Comparison of ENCODE assay signal across 9 cellular contexts in the genomic region with DNA sequence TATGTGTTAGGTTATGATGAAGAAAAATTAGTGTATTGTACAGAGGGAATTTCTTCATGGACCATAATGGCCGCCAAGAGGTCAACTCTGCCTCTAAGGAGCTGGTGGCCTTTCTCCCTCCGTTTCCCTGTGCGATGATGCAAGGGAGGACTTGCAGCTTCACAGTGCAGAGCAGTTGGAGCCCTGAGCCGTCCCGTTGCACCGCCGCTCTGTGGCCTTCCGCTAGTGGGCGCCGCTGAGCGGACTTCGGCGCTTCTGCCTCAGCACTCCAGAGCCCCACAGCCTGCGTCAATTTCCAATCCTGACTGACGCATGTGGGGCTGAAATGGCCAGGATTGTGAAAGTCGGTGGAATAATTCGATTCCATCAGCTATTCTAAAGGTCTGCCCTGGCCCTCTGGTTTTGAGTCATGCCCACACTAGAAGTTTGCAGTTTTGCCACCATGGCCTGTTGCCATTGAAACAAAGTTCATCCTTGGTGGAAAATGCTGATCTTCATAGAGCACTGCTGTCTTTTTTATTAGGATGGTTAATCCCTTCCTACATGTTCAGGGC. TPM values are rescaled to one million over a fixed set of nuclear protein-coding genes. Genes with fewer than 3 reads are reported as not detected.
DNase-seq lines count a peak whose midpoint lies in the region; ATAC-seq and TF ChIP-seq lines count a peak whose summit lies in the region.
"Had no signal": no experiment of that assay in that cellular context is flagged by ENCODE, and none has a peak within 500 bp of the region (broad histone marks: within the 10 kb centered on the region; RNA-seq: fewer than 3 reads in every experiment).

No MANE protein-coding gene starts in this region.

- 89 to 91% methylated on average over 17 of the region's 17 CpGs for WGBS in GM23248 (ENCODE audit: low coverage in 1 of 2, low lambda C conversion rate in 2 of 2, missing lambda C conversion rate in 2 of 2), 2 experiments

- H3K36me3 ChIP-seq in neural progenitor cell (no peaks in the 10 kb centered on the region), GM23248 (ENCODE audit: low read depth) (no peaks in the 10 kb centered on the region)

- no peaks in the 10 kb centered on the region for H3K36me3 Mint-ChIP-seq in activated CD4-positive, alpha-beta T cell treated with anti-CD3 and anti-CD28 coated beads for 36 hours (ENCODE audit: low read depth)
- H3K36me3 Mint-ChIP-seq in neural progenitor cell = no peaks in the 10 kb centered on the region

- POLR2A ChIA-PET in activated CD4-positive, alpha-beta T cell treated with anti-CD3 and anti-CD28 coated beads for 36 hours (lab: Charles Lee) = no interaction called here

- TF ChIP-seq POLR2A in erythroblast (IDR thresholded peaks at IDR 0.05; ENCODE audit: low read length) = no peak

- H3K79me2 ChIP-seq in neural progenitor cell (ENCODE audit: low read depth) = no peaks in the 10 kb centered on the region
- H3K79me2 ChIP-seq in GM23248 (ENCODE audit: insufficient read depth) = no peaks in the 10 kb centered on the region

- TF ChIP-seq CTCF in neural progenitor cell (IDR thresholded peaks at IDR 0.05) = peak; percentile 89
- no peak for TF ChIP-seq CTCF in foreskin fibroblast (IDR thresholded peaks at IDR 0.05; ENCODE audit: low read depth, low read length)

- in situ Hi-C loops in GM23248 (cut with MboI) = no loop called here

- H3K4me3 ChIP-seq in neural progenitor cell (no peak overlapping the region), GM23248 (no peak overlapping the region), foreskin fibroblast (ENCODE audit: low read depth in 1 of 2, low read length in 2 of 2) (no peak overlapping the region)

- H3K4me1 ChIP-seq in neural progenitor cell (peaks cover 5% of the 10 kb centered on the region), GM23248 (ENCODE audit: insufficient read depth) (peaks cover 37% of the 10 kb centered on the region)

- H3K9ac ChIP-seq in neural progenitor cell (no peak overlapping the region), GM23248 (no peak overlapping the region)

- H3K4me2 ChIP-seq in neural progenitor cell = no peak overlapping the region
- H3K4me2 ChIP-seq in GM23248 (ENCODE audit: unreplicated experiment) = no peak overlapping the region

- H3K27me3 Mint-ChIP-seq in activated CD4-positive, alpha-beta T cell treated with anti-CD3 and anti-CD28 coated beads for 36 hours = peaks cover 38% of the 10 kb centered on the region
- peaks cover 8% of the 10 kb centered on the region for H3K27me3 Mint-ChIP-seq in neural progenitor cell (ENCODE audit: insufficient read depth, low read depth)

- no peak overlapping the region for H2AFZ ChIP-seq in neural progenitor cell (replicated peaks)
- H2AFZ ChIP-seq in GM23248 = no peak overlapping the region

- H3K4me1 Mint-ChIP-seq in activated CD4-positive, alpha-beta T cell treated with anti-CD3 and anti-CD28 coated beads for 36 hours = no peaks in the 10 kb centered on the region
- peaks cover 9% of the 10 kb centered on the region for H3K4me1 Mint-ChIP-seq in neural progenitor cell

- H3K27ac ChIP-seq in neural progenitor cell (no peak overlapping the region), GM23248 (no peak overlapping the region)

- peak; percentile 79 for DNase-seq in activated CD4-positive, alpha-beta T cell treated with anti-CD3 and anti-CD28 coated beads for 36 hours
- DNase-seq in erythroblast (lab: John Stamatoyannopoulos, UW) = peak; percentile 53 to 71
- peak; percentile 86 for DNase-seq in neural progenitor cell (ENCODE audit: low spot score)
- DNase-seq in GM23248 = no peak
- DNase-seq in foreskin fibroblast = no peak
- no peak for DNase-seq in epidermal melanocyte (ENCODE audit: insufficient read length, low spot score)

- H4K20me1 ChIP-seq in neural progenitor cell (ENCODE audit: low read depth) = no peaks in the 10 kb centered on the region
- no peaks in the 10 kb centered on the region for H4K20me1 ChIP-seq in GM23248 (ENCODE audit: insufficient read depth)

- intact Hi-C loops in activated CD4-positive, alpha-beta T cell treated with anti-CD3 and anti-CD28 coated beads for 36 hours (cut with DNase I, micrococcal nuclease) = loop anchor here (1.0 to 10.0 kb wide), 6 partner anchors 85 to 237 kb away; no protein-coding TSS in a partner anchor

- H3K27ac Mint-ChIP-seq in activated CD4-positive, alpha-beta T cell treated with anti-CD3 and anti-CD28 coated beads for 36 hours = no peak overlapping the region
- H3K27ac Mint-ChIP-seq in neural progenitor cell = no peak overlapping the region

- no peak overlapping the region for H3K4me3 Mint-ChIP-seq in activated CD4-positive, alpha-beta T cell treated with anti-CD3 and anti-CD28 coated beads for 36 hours
- no peak overlapping the region for H3K4me3 Mint-ChIP-seq in neural progenitor cell

- CTCF ChIA-PET in activated CD4-positive, alpha-beta T cell treated with anti-CD3 and anti-CD28 coated beads for 36 hours (lab: Charles Lee) = interaction anchor here (0.6 to 1.5 kb wide), 6 partner anchors 9 to 109 kb away, joined by 3 to 6 read pairs (median 3); no protein-coding TSS in a partner anchor

- H3K27me3 ChIP-seq in neural progenitor cell (peaks cover 5% of the 10 kb centered on the region), GM23248 (replicated peaks; ENCODE audit: insufficient read depth) (no peaks in the 10 kb centered on the region)

- no peaks in the 10 kb centered on the region for H3K9me2 ChIP-seq in GM23248 (ENCODE audit: insufficient read depth)

- peak; percentile 61 for ATAC-seq in GM18519 (IDR thresholded peaks at IDR 0.05; ENCODE audit: low FRiP score, unreplicated experiment)
- ATAC-seq in HG03354 (IDR thresholded peaks at IDR 0.05; ENCODE audit: poor library complexity, severe bottlenecking, unreplicated experiment) = peak; percentile 85
- peak; percentile 85 for ATAC-seq in activated CD4-positive, alpha-beta T cell treated with anti-CD3 and anti-CD28 coated beads for 36 hours

- no peaks in the 10 kb centered on the region for H3F3A ChIP-seq in neural progenitor cell (ENCODE audit: low read depth)
- peaks cover 35% of the 10 kb centered on the region for H3F3A ChIP-seq in GM23248 (ENCODE audit: insufficient read depth)

- H3K9me3 Mint-ChIP-seq in activated CD4-positive, alpha-beta T cell treated with anti-CD3 and anti-CD28 coated beads for 36 hours (ENCODE audit: low read depth) = no peaks in the 10 kb centered on the region
- no peaks in the 10 kb centered on the region for H3K9me3 Mint-ChIP-seq in neural progenitor cell

- H3K9me3 ChIP-seq in neural progenitor cell (ENCODE audit: low read depth) (no peaks in the 10 kb centered on the region), GM23248 (ENCODE audit: low read depth) (no peaks in the 10 kb centered on the region)

RNA-seq across cellular contexts. Expression of a gene that starts 22.7 kb away (rescaled TPM):
- not detected for total RNA-seq in activated CD4-positive, alpha-beta T cell treated with anti-CD3 and anti-CD28 coated beads for 36 hours
- total RNA-seq in neural progenitor cell (ENCODE audit: low replicate concordance) = not detected in 2 replicates
- 0.32 TPM in 1 of 2 replicates, not detected in the other for total RNA-seq in GM23248 (2014; rRNA removed; shearing (Covaris generic))
- 0.41 and 0.51 TPM in 2 replicates for polyA plus RNA-seq in GM23248 (2016; fragmentation: Nextera tagmentation; extraction: Ambion mirVana)
- total RNA-seq: activated CD8-positive, alpha-beta memory T cell treated with anti-CD3 and anti-CD28 coated beads for 36 hours had no signal

RNA-seq across cellular contexts. Expression of a gene that starts 51.3 kb away (rescaled TPM):
- total RNA-seq in activated CD4-positive, alpha-beta T cell treated with anti-CD3 and anti-CD28 coated beads for 36 hours = not detected
- total RNA-seq in neural progenitor cell (ENCODE audit: low replicate concordance) = 9.5 and 16.4 TPM in 2 replicates
- total RNA-seq in GM23248 (2014; rRNA removed; shearing (Covaris generic)) = 7,109 and 7,351 TPM in 2 replicates
- 7,159 and 7,358 TPM in 2 replicates for polyA plus RNA-seq in GM23248 (2016; fragmentation: Nextera tagmentation; extraction: Ambion mirVana)

Comparison
In these comparisons a context has a peak if more than half of its experiments do, and no peak if none do; other contexts are left out.
1. DNase-seq: peak in activated CD4-positive, alpha-beta T cell treated with anti-CD3 and anti-CD28 coated beads for 36 hours (single experiment), erythroblast (2 of 2) and neural progenitor cell (single experiment); none in GM23248 (single experiment), foreskin fibroblast (0 of 2) and epidermal melanocyte (single experiment).
2. RNA of a gene that starts 51.3 kb away (total RNA-seq): 7,109 to 7,351 TPM in GM23248; 9.5 to 16.4 TPM in neural progenitor cell and not detected in activated CD4-positive, alpha-beta T cell treated with anti-CD3 and anti-CD28 coated beads for 36 hours; every median in the first group is over 100 times any median in the second.
3. Peak in every context shown above with its lines, with median percentiles within 50 percentile points of each other: ATAC-seq.